ENCODE assay signal across 24 cellular contexts in genomic region chr12:59649203-59649602, GRCh38. TPM values are rescaled to one million over a fixed set of nuclear protein-coding genes. Genes with fewer than 3 reads are reported as not detected.
DNase-seq lines count a peak whose midpoint lies in the region; ATAC-seq, FAIRE-seq and TF ChIP-seq lines count a peak whose summit lies in the region.
"Had no signal": no experiment of that assay in that cellular context is flagged by ENCODE, and none has a peak within 500 bp of the region (broad histone marks: within the 10 kb centered on the region; RNA-seq: fewer than 3 reads in every experiment).

No MANE protein-coding gene starts in this region.

- H3K9me3 Mint-ChIP-seq in CD4-positive, CD25-positive, alpha-beta regulatory T cell, result peaks cover 0 to 8% (median 4%) of the 10 kb centered on the region in 7 donors

- no peak for DNase-seq in CD4-positive, CD25-positive, alpha-beta regulatory T cell
- peak; percentile 5 for DNase-seq in HuH-7 (ENCODE audit: low spot score)
- peak; percentile 37 for DNase-seq in bronchial epithelial cell (ENCODE audit: low read depth)
- no peak for DNase-seq in right lobe of liver
- DNase-seq in testis, result no peak
- DNase-seq: activated CD8-positive, alpha-beta T cell treated with anti-CD3 and anti-CD28 coated beads, Interleukin-2, amount 10 ng/mL, durations not matched to agents 7 days and 5 days; activated naive CD4-positive, alpha-beta T cell treated with anti-CD3 and anti-CD28 coated beads for 36 hours; activated T-cell treated with anti-CD3 and anti-CD28 coated beads, Interleukin-2, amount 50 U/mL, for 24 hours; foreskin keratinocyte; mammary epithelial cell; naive B cell; NCI-H1105 treated with DMSO at 0.1 percent for 48 hours; NCI-H526 treated with DMSO at 0.1 percent for 48 hours; right cardiac atrium; SJCRH30 had no signal

- WGBS in right lobe of liver (ENCODE audit: insufficient coverage, low coverage, low lambda C conversion rate, missing lambda C conversion rate), result 55% methylated on average over 2 of the region's 2 CpGs
- 95 to 98% methylated on average over 2 of the region's 2 CpGs for WGBS in testis, 2 donors

- H3K4me1 ChIP-seq in CD4-positive, CD25-positive, alpha-beta regulatory T cell (ENCODE audit: control insufficient read depth, insufficient read depth, low read length, poor library complexity, severe bottlenecking), result no peaks in the 10 kb centered on the region
- H3K4me1 ChIP-seq in right lobe of liver (peaks cover 0 to 40% (median 4%) of the 10 kb centered on the region in 4 donors), testis (no peaks in the 10 kb centered on the region)
- H3K4me1 ChIP-seq: foreskin keratinocyte, SJCRH30 had no signal

- no peak for ATAC-seq in CD4-positive, CD25-positive, alpha-beta regulatory T cell (ENCODE audit: low read depth in 2 of 2)
- ATAC-seq in right lobe of liver, result peak; percentile 64 to 82 (median 76)
- no peak for ATAC-seq in GM21825 (IDR thresholded peaks at IDR 0.05; ENCODE audit: unreplicated experiment)
- ATAC-seq in GM21381 (IDR thresholded peaks at IDR 0.05; ENCODE audit: unreplicated experiment), result no peak
- ATAC-seq: activated CD8-positive, alpha-beta T cell treated with anti-CD3 and anti-CD28 coated beads, Interleukin-2, amount 10 ng/mL, durations not matched to agents 7 days and 5 days; foreskin keratinocyte; right cardiac atrium; stimulated activated effector memory CD8-positive, alpha-beta T cell treated with anti-CD3 and anti-CD28 coated beads, Interleukin-12 subunit alpha, Interleukin-12 subunit beta, amount 100 ng/mL, for 72 hours had no signal

- H3K4me3 ChIP-seq in CD4-positive, CD25-positive, alpha-beta regulatory T cell (ENCODE audit: low read depth, low read length), result no peak overlapping the region
- H3K4me3 ChIP-seq in bronchial epithelial cell (ENCODE audit: low read depth, low read length) (no peak overlapping the region), right lobe of liver (no peak overlapping the region), testis (no peak overlapping the region)
- H3K4me3 ChIP-seq: hepatocyte, SJCRH30, thoracic aorta had no signal

- H3K27ac Mint-ChIP-seq in CD4-positive, CD25-positive, alpha-beta regulatory T cell, result peak overlapping the region in 2 of 3 donors; percentile 8 to 32
- H3K27ac Mint-ChIP-seq: activated CD8-positive, alpha-beta T cell treated with anti-CD3 and anti-CD28 coated beads, Interleukin-2, amount 10 ng/mL, durations not matched to agents 7 days and 5 days; activated naive CD4-positive, alpha-beta T cell treated with anti-CD3 and anti-CD28 coated beads for 36 hours; activated T-cell treated with anti-CD3 and anti-CD28 coated beads, Interleukin-2, amount 50 U/mL, for 24 hours; B cell; stimulated activated effector memory CD8-positive, alpha-beta T cell treated with anti-CD3 and anti-CD28 coated beads, Interleukin-12 subunit alpha, Interleukin-12 subunit beta, amount 100 ng/mL, for 72 hours had no signal

- H3K4me1 Mint-ChIP-seq in CD4-positive, CD25-positive, alpha-beta regulatory T cell, result peaks cover 16 to 39% (median 28%) of the 10 kb centered on the region in 4 donors

- TF ChIP-seq CTCF in bronchial epithelial cell (IDR thresholded peaks at IDR 0.05; ENCODE audit: insufficient read depth, low read length, severe bottlenecking), result no peak
- TF ChIP-seq CTCF in right lobe of liver (IDR thresholded peaks at IDR 0.05), result no peak
- no peak for TF ChIP-seq CTCF in testis (IDR thresholded peaks at IDR 0.05)

- peaks cover 2 to 6% of the 10 kb centered on the region in 2 experiments for H3K9me3 ChIP-seq in CD4-positive, CD25-positive, alpha-beta regulatory T cell (ENCODE audit: control insufficient read depth in 2 of 2, low read length in 2 of 2)
- H3K9me3 ChIP-seq in right lobe of liver, result no peaks in the 10 kb centered on the region
- no peaks in the 10 kb centered on the region for H3K9me3 ChIP-seq in testis
- H3K9me3 ChIP-seq: SJCRH30, thoracic aorta had no signal

- no peaks in the 10 kb centered on the region for H3K27me3 ChIP-seq in CD4-positive, CD25-positive, alpha-beta regulatory T cell (ENCODE audit: control insufficient read depth, insufficient read depth, low read length)
- no peaks in the 10 kb centered on the region for H3K27me3 ChIP-seq in bronchial epithelial cell (ENCODE audit: control insufficient read depth, insufficient read depth, low read length)
- no peaks in the 10 kb centered on the region for H3K27me3 ChIP-seq in right lobe of liver
- no peaks in the 10 kb centered on the region for H3K27me3 ChIP-seq in testis
- H3K27me3 ChIP-seq: foreskin keratinocyte, hepatocyte, SJCRH30 had no signal

- peaks cover 6% of the 10 kb centered on the region for H3K36me3 ChIP-seq in CD4-positive, CD25-positive, alpha-beta regulatory T cell (ENCODE audit: control insufficient read depth, insufficient read depth, low read length)
- H3K36me3 ChIP-seq in bronchial epithelial cell (ENCODE audit: control insufficient read depth, insufficient read depth, low read length), result no peaks in the 10 kb centered on the region
- H3K36me3 ChIP-seq in right lobe of liver, result no peaks in the 10 kb centered on the region
- H3K36me3 ChIP-seq in testis (ENCODE audit: low read depth, missing control alignments), result no peaks in the 10 kb centered on the region
- H3K36me3 ChIP-seq: SJCRH30, thoracic aorta had no signal

- peaks cover 32% of the 10 kb centered on the region for H3K36me3 Mint-ChIP-seq in CD4-positive, CD25-positive, alpha-beta regulatory T cell
- H3K36me3 Mint-ChIP-seq: stimulated activated effector memory CD8-positive, alpha-beta T cell treated with anti-CD3 and anti-CD28 coated beads, Interleukin-12 subunit alpha, Interleukin-12 subunit beta, amount 100 ng/mL, for 72 hours had no signal

- TF ChIP-seq POLR2A in right lobe of liver (IDR thresholded peaks at IDR 0.05) (no peak), testis (IDR thresholded peaks at IDR 0.05) (no peak)

- intact Hi-C loops in right lobe of liver (cut with DNase I) (no loop called here), testis (cut with DNase I; ENCODE audit: low total_unique reads) (no loop called here)

- H3K4me3 Mint-ChIP-seq in CD4-positive, CD25-positive, alpha-beta regulatory T cell, result no peak overlapping the region
- H3K4me3 Mint-ChIP-seq: activated CD8-positive, alpha-beta T cell treated with anti-CD3 and anti-CD28 coated beads, Interleukin-2, amount 10 ng/mL, durations not matched to agents 7 days and 5 days; activated naive CD4-positive, alpha-beta T cell treated with anti-CD3 and anti-CD28 coated beads for 36 hours; activated T-cell treated with anti-CD3 and anti-CD28 coated beads, Interleukin-2, amount 50 U/mL, for 24 hours; B cell; naive B cell; stimulated activated effector memory CD8-positive, alpha-beta T cell treated with anti-CD3 and anti-CD28 coated beads, Interleukin-12 subunit alpha, Interleukin-12 subunit beta, amount 100 ng/mL, for 72 hours had no signal

- no peaks in the 10 kb centered on the region for H3K27me3 Mint-ChIP-seq in CD4-positive, CD25-positive, alpha-beta regulatory T cell
- H3K27me3 Mint-ChIP-seq: activated T-cell treated with anti-CD3 and anti-CD28 coated beads, Interleukin-2, amount 50 U/mL, for 24 hours; B cell; naive B cell had no signal

- FAIRE-seq in bronchial epithelial cell (lab: Jason Lieb, UNC), result no peak
- FAIRE-seq: colon, G401.6, islet of Langerhans had no signal

- H3K27ac ChIP-seq in CD4-positive, CD25-positive, alpha-beta regulatory T cell (ENCODE audit: insufficient read depth, low read length, poor library complexity, severe bottlenecking), result no peak overlapping the region
- H3K27ac ChIP-seq in right lobe of liver (peak overlapping the region in 1 of 3 donors; percentile 54), testis (no peak overlapping the region)
- H3K27ac ChIP-seq: foreskin keratinocyte, hepatocyte, SJCRH30, thoracic aorta had no signal

RNA-seq across cellular contexts. Expression of gene SLC16A7, which starts 53.4 kb away (rescaled TPM):
- 38.5 TPM for total RNA-seq in CD4-positive, CD25-positive, alpha-beta regulatory T cell
- 10 to 100 TPM; 20.8 to 25.4 (median 22.9) TPM for polyA plus RNA-seq in CD4-positive, CD25-positive, alpha-beta regulatory T cell
- 8.8 and 10.0 TPM in 2 replicates for total RNA-seq in bronchial epithelial cell
- total RNA-seq in right lobe of liver, result 10 to 100 TPM; 11.3 to 25.1 (median 20.5) TPM
- total RNA-seq in testis, result 10 to 100 TPM; 10.5 to 15.9 TPM
- polyA plus RNA-seq in testis (ENCODE audit: insufficient read depth, low read depth, low replicate concordance), result 38.0 TPM

Comparison
In these comparisons a context has a peak if more than half of its experiments do, and no peak if none do; other contexts are left out.
1. ATAC-seq: peak in right lobe of liver (4 of 4); none in CD4-positive, CD25-positive, alpha-beta regulatory T cell (0 of 2), GM21825 (single experiment) and GM21381 (single experiment).
2. DNase-seq: peak in HuH-7 (single experiment) and bronchial epithelial cell (single experiment); none in CD4-positive, CD25-positive, alpha-beta regulatory T cell (0 of 3), right lobe of liver (0 of 3) and testis (single experiment).